8 cellular contexts compared by ENCODE assay signal in the genomic region with DNA sequence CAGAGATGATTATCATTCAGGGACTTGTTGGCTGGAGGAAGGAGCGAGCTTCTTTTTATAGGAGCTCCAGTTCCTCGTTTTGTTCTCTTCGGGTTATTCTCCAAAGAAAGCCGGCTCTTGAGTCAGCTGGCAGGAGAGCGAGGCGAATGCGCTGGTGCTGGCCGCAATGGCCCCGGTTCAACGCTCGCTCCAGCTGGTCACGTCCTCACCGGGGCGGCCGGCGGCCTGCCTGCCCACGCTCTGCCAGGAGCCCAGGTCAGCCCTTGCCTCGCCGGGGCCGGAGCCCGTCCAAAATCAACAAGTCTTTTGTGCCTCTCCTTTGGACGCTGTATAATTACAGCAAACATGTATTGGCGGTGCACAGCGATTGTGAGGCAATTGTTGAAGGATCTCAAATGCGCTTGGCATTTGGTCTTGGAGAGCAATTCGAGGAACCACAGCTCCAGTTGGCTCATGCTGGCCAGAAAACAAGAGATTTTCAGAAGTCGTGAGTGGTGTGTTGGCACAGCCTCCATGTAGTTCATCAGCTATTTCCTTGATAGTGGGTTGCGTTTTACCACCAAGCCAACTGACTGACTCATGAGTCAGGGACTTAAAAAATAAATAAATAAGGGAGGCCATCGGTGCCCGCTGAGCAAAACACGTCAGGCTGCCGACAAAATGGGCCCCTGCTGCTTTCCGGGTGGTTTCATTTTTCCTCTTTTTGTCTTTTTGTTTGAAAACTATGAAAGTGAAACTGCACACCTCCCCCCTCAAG.
DNase-seq lines count a peak whose midpoint lies in the region; ATAC-seq and TF ChIP-seq lines count a peak whose summit lies in the region.

No MANE protein-coding gene starts in this region.

- no peaks in the 10 kb centered on the region for H3K36me3 Mint-ChIP-seq in activated CD4-positive, alpha-beta memory T cell treated with anti-CD3 and anti-CD28 coated beads for 36 hours

- POLR2A ChIA-PET in activated CD4-positive, alpha-beta memory T cell treated with anti-CD3 and anti-CD28 coated beads for 36 hours (lab: Charles Lee) = interaction anchor here (1.1 kb wide), 1 partner anchor 9 kb away, joined by 3 read pairs; no protein-coding TSS in a partner anchor

- H3K9me3 Mint-ChIP-seq in activated CD4-positive, alpha-beta memory T cell treated with anti-CD3 and anti-CD28 coated beads for 36 hours = no peaks in the 10 kb centered on the region

- no peak for ATAC-seq in GM19463 (IDR thresholded peaks at IDR 0.05; ENCODE audit: unreplicated experiment)
- no peak for ATAC-seq in HG03025 (IDR thresholded peaks at IDR 0.05; ENCODE audit: low FRiP score, unreplicated experiment)

- H3K4me3 Mint-ChIP-seq in activated CD4-positive, alpha-beta memory T cell treated with anti-CD3 and anti-CD28 coated beads for 36 hours = no peak overlapping the region

- H3K27me3 Mint-ChIP-seq in activated CD4-positive, alpha-beta memory T cell treated with anti-CD3 and anti-CD28 coated beads for 36 hours = peaks cover 41% of the 10 kb centered on the region

- no peak overlapping the region for H3K4me3 ChIP-seq in fibroblast of pulmonary artery (replicated peaks; ENCODE audit: low read depth, low read length)

- intact Hi-C loops in activated CD4-positive, alpha-beta memory T cell treated with anti-CD3 and anti-CD28 coated beads for 36 hours (cut with micrococcal nuclease) = loop anchor here (5.0 kb wide), 1 partner anchor 333 kb away; no protein-coding TSS in a partner anchor

- no peak for TF ChIP-seq CTCF in fibroblast of pulmonary artery (IDR thresholded peaks at IDR 0.05; ENCODE audit: low read length, missing control alignments)

- DNase-seq in C1 segment of cervical spinal cord (lab: John Stamatoyannopoulos, UW) = peak in 9 of 14 donors; percentile 11 to 84 (median 22)
- peak; percentile 87 for DNase-seq in LoVo (ENCODE audit: low spot score)
- peak; percentile 51 for DNase-seq in activated CD4-positive, alpha-beta memory T cell treated with anti-CD3 and anti-CD28 coated beads for 36 hours
- DNase-seq in fibroblast of pulmonary artery (ENCODE audit: low read depth) = peak; percentile 92
- peak; percentile 48 for DNase-seq in pons (ENCODE audit: low spot score)
- DNase-seq in stimulated activated CD4-positive, alpha-beta T cell treated with anti-CD3 and anti-CD28 coated beads, Interleukin-12 subunit alpha, Interleukin-12 subunit beta, amount 100 ng/mL, for 4 hours = no peak

- H3K27ac Mint-ChIP-seq in activated CD4-positive, alpha-beta memory T cell treated with anti-CD3 and anti-CD28 coated beads for 36 hours = peak overlapping the region; percentile 5

- H3K4me1 Mint-ChIP-seq in activated CD4-positive, alpha-beta memory T cell treated with anti-CD3 and anti-CD28 coated beads for 36 hours (ENCODE audit: low read depth) = peaks cover 34% of the 10 kb centered on the region

- CTCF ChIA-PET in activated CD4-positive, alpha-beta memory T cell treated with anti-CD3 and anti-CD28 coated beads for 36 hours (lab: Charles Lee) = interaction anchor here (0.7 to 2.5 kb wide), 4 partner anchors 8 to 722 kb away, joined by 3 to 12 read pairs (median 6); no protein-coding TSS in a partner anchor
